13 cellular contexts compared by ENCODE assay signal in the genomic region with DNA sequence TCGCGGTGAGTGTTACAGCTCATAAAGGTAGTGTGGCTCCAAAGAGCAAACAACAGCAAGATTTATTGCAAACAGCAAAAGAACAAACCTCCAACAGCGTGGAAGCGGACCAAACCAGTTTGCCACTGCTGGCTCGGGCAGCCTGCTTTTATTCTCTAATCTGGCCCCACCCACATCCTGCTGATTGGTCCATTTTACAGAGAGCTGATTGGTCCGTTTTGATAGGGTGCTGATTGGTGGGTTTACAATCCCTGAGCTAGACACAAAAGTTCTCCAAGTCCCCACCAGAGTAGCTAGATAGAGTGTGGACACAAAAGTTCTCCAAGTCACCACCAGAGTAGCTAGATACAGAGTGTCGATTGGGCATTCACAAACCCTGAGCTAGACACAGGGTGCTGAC. TPM values are rescaled to one million over a fixed set of nuclear protein-coding genes. Genes with fewer than 3 reads are reported as not detected.
A peak's percentile ranks its signal among the peaks of the same experiment; 100 is the strongest.
DNase-seq lines count a peak whose midpoint lies in the region; ATAC-seq and TF ChIP-seq lines count a peak whose summit lies in the region.
"Not testable (repeated sequence)": the region's sequence is repeated elsewhere in the genome, so short reads cannot be mapped to it uniquely, and the experiment has no call there.
"Had no signal": no experiment of that assay in that cellular context is flagged by ENCODE, and none has a peak within 500 bp of the region (broad histone marks: within the 10 kb centered on the region; RNA-seq: fewer than 3 reads in every experiment).

No MANE protein-coding gene starts in this region.

- H3K4me3 Mint-ChIP-seq in GM23338 (peak overlapping the region; percentile 38; the same call in 1 of the 3 replicates), T-cell (peak overlapping the region; percentile 56 to 72 (median 59)), immature natural killer cell (peak overlapping the region; percentile 67 to 73 (median 71)), natural killer cell (peak overlapping the region; percentile 55)
- peak overlapping the region; percentile 41 for H3K4me3 Mint-ChIP-seq in activated T-cell treated with anti-CD3 and anti-CD28 coated beads, Interleukin-2, amount 50 U/mL, for 24 hours
- H3K4me3 Mint-ChIP-seq in activated naive CD8-positive, alpha-beta T cell treated with anti-CD3 and anti-CD28 coated beads, Interleukin-2, amount 50 U/mL, for 24 hours: peak overlapping the region; percentile 59

- H3K9me2 ChIP-seq in GM23338 (ENCODE audit: insufficient read depth): not testable (repeated sequence)

- TF ChIP-seq CTCF in BE2C (IDR thresholded peaks at IDR 0.05; ENCODE audit: low read depth, low read length): peak; percentile 4; the same call in 1 of the 2 replicates
- TF ChIP-seq CTCF in GM23338 (conservative IDR thresholded peaks at IDR 0.05; ENCODE audit: low read depth in 2 of 2); natural killer cell (IDR thresholded peaks at IDR 0.05): not testable (repeated sequence)

- intact Hi-C loops in natural killer cell (cut with micrococcal nuclease): loop anchor here (5.0 kb wide), 1 partner anchor 40 kb away; no protein-coding TSS in a partner anchor

- ATAC-seq in GM23338; activated naive CD8-positive, alpha-beta T cell treated with anti-CD3 and anti-CD28 coated beads, Interleukin-2, amount 50 U/mL, for 24 hours; natural killer cell; stimulated activated naive CD8-positive, alpha-beta T cell treated with anti-CD3 and anti-CD28 coated beads, Interleukin-15, Interleukin-2, amounts not matched to agents 100 U/mL and 50 U/mL, for 24 hours: not testable (repeated sequence)
- peak in 2 of 4 experiments; percentile 22 to 29 for ATAC-seq in T-cell (replicated peaks in 1 of 4)

- H3K27me3 ChIP-seq in BE2C; GM23338 (ENCODE audit: insufficient read depth): not testable (repeated sequence)

- not testable (repeated sequence) for H4K20me1 ChIP-seq in GM23338 (replicated peaks; ENCODE audit: insufficient read depth)

- not testable (repeated sequence) for H3K27ac Mint-ChIP-seq in GM23338, T-cell
- peak overlapping the region; percentile 2 for H3K27ac Mint-ChIP-seq in activated T-cell treated with anti-CD3 and anti-CD28 coated beads, Interleukin-2, amount 50 U/mL, for 24 hours
- H3K27ac Mint-ChIP-seq in activated naive CD8-positive, alpha-beta T cell treated with anti-CD3 and anti-CD28 coated beads, Interleukin-2, amount 50 U/mL, for 24 hours: peak overlapping the region; percentile 62
- peak overlapping the region; percentile 53 to 80 (median 62) for H3K27ac Mint-ChIP-seq in immature natural killer cell
- H3K27ac Mint-ChIP-seq in natural killer cell: peak overlapping the region; percentile 7 to 94

- not testable (repeated sequence) for H3F3A ChIP-seq in GM23338 (replicated peaks; ENCODE audit: low read depth)

- H2AFZ ChIP-seq in GM23338: peak overlapping the region; percentile 98

- not testable (repeated sequence) for H3K4me3 ChIP-seq in BE2C (ENCODE audit: low read depth, low read length)
- H3K4me3 ChIP-seq in GM23338: peak overlapping the region; percentile 59; the same call in 1 of the 2 replicates

- not testable (repeated sequence) for H3K4me1 Mint-ChIP-seq in GM23338
- H3K4me1 Mint-ChIP-seq in T-cell (peaks cover 10 to 20% (median 18%) of the 10 kb centered on the region in 3 donors), immature natural killer cell (peaks cover 46 to 54% of the 10 kb centered on the region in 2 donors), natural killer cell (peaks cover 28 to 39% of the 10 kb centered on the region in 2 donors)
- H3K4me1 Mint-ChIP-seq in activated T-cell treated with anti-CD3 and anti-CD28 coated beads, Interleukin-2, amount 50 U/mL, for 24 hours (ENCODE audit: low read depth): peaks cover 13% of the 10 kb centered on the region
- H3K4me1 Mint-ChIP-seq in activated naive CD8-positive, alpha-beta T cell treated with anti-CD3 and anti-CD28 coated beads, Interleukin-2, amount 50 U/mL, for 24 hours: peaks cover 24% of the 10 kb centered on the region

- CTCF ChIA-PET in T-cell (lab: Charles Lee): interaction anchor here in 1 of 2 donors (1.0 to 1.8 kb wide), 3 partner anchors 12 to 51 kb away, joined by 3 to 5 read pairs (median 3); no protein-coding TSS in a partner anchor

- peak overlapping the region; percentile 85 for H3K4me2 ChIP-seq in GM23338

- not testable (repeated sequence) for H3K36me3 ChIP-seq in BE2C; GM23338 (ENCODE audit: insufficient read depth)

- H3K27ac ChIP-seq in GM23338 (ENCODE audit: low read depth): not testable (repeated sequence)

- not testable (repeated sequence) for H3K79me2 ChIP-seq in GM23338 (replicated peaks; ENCODE audit: insufficient read depth)

- DNase-seq in BE2C; activated T-cell treated with anti-CD3 and anti-CD28 coated beads, Interleukin-2, amount 50 U/mL, for 24 hours; natural killer cell: not testable (repeated sequence)
- DNase-seq in GM23338 (ENCODE audit: low spot score): peak; percentile 49
- peak in 22 of 34 experiments; percentile 8 to 71 (median 38) for DNase-seq in T-cell
- peak; percentile 39 for DNase-seq in activated naive CD8-positive, alpha-beta T cell treated with anti-CD3 and anti-CD28 coated beads, Interleukin-2, amount 50 U/mL, for 24 hours
- peak; percentile 12 to 40 (median 33) for DNase-seq in immature natural killer cell
- DNase-seq in stimulated activated naive CD8-positive, alpha-beta T cell treated with anti-CD3 and anti-CD28 coated beads, Interleukin-15, Interleukin-2, amounts not matched to agents 100 U/mL and 50 U/mL, for 24 hours: peak; percentile 30

- not testable (repeated sequence) for H3K9me3 ChIP-seq in BE2C

- POLR2A ChIA-PET in T-cell (lab: Charles Lee): interaction anchor here in 1 of 2 donors (0.8 kb wide), 1 partner anchor 18 kb away, joined by 3 read pairs; no protein-coding TSS in a partner anchor

- H3K27me3 Mint-ChIP-seq in GM23338 (ENCODE audit: insufficient read depth, low read depth, poor library complexity): peaks cover 11% of the 10 kb centered on the region
- not testable (repeated sequence) for H3K27me3 Mint-ChIP-seq in T-cell; activated T-cell treated with anti-CD3 and anti-CD28 coated beads, Interleukin-2, amount 50 U/mL, for 24 hours; activated naive CD8-positive, alpha-beta T cell treated with anti-CD3 and anti-CD28 coated beads, Interleukin-2, amount 50 U/mL, for 24 hours; immature natural killer cell (ENCODE audit: low read depth in 3 of 3); natural killer cell (ENCODE audit: low read depth in 2 of 2)

- H3K9me3 Mint-ChIP-seq in GM23338; T-cell; activated T-cell treated with anti-CD3 and anti-CD28 coated beads, Interleukin-2, amount 50 U/mL, for 24 hours; activated naive CD8-positive, alpha-beta T cell treated with anti-CD3 and anti-CD28 coated beads, Interleukin-2, amount 50 U/mL, for 24 hours; immature natural killer cell; natural killer cell: not testable (repeated sequence)

- not testable (repeated sequence) for H3K4me1 ChIP-seq in BE2C; GM23338 (ENCODE audit: insufficient read depth)

- not testable (repeated sequence) for H3K36me3 Mint-ChIP-seq in GM23338 (ENCODE audit: low read depth); T-cell; activated T-cell treated with anti-CD3 and anti-CD28 coated beads, Interleukin-2, amount 50 U/mL, for 24 hours (ENCODE audit: low read depth); activated naive CD8-positive, alpha-beta T cell treated with anti-CD3 and anti-CD28 coated beads, Interleukin-2, amount 50 U/mL, for 24 hours (ENCODE audit: low read depth); immature natural killer cell; natural killer cell

RNA-seq across cellular contexts. Expression of a gene that starts 7.2 kb away (rescaled TPM):
- not detected for polyA plus RNA-seq in BE2C (2012; ENCODE audit: insufficient read depth, insufficient read length, low read depth)
- not detected in 2 replicates for total RNA-seq in GM23338 (2014; rRNA removed; shearing (Covaris generic))
- not detected in 2 replicates for polyA plus RNA-seq in GM23338 (2016; fragmentation: Nextera tagmentation; extraction: Ambion mirVana)
- total RNA-seq in T-cell: not detected
- polyA plus RNA-seq in immature natural killer cell: 10 to 100 TPM in 1 of 3 donors, 1 to 10 TPM in 1, not detected in 1; 1.2 to 12.8 TPM
- 1 to 10 TPM in 2 of 3 donors, under 1 TPM in 1; 0.86 to 8.6 (median 3.8) TPM for total RNA-seq in natural killer cell
- total RNA-seq: adrenal gland, dermis blood vessel endothelial cell, endothelial cell of umbilical vein, G401, pulmonary artery endothelial cell had no signal
- polyA plus RNA-seq: endothelial cell of umbilical vein had no signal

RNA-seq across cellular contexts. Expression of a gene that starts 53.9 kb away (rescaled TPM):
- polyA plus RNA-seq in BE2C (2012; ENCODE audit: insufficient read depth, insufficient read length, low read depth): 1.2 TPM
- 32.5 and 37.0 TPM in 2 replicates for total RNA-seq in GM23338 (2014; rRNA removed; shearing (Covaris generic))
- polyA plus RNA-seq in GM23338 (2016; fragmentation: Nextera tagmentation; extraction: Ambion mirVana) (5.7 and 7.3 TPM in 2 replicates), immature natural killer cell (10 to 100 TPM in 2 of 3 donors, 1 to 10 TPM in 1; 8.1 to 20.1 (median 12.5) TPM)
- total RNA-seq in T-cell (10 to 100 TPM; 53.8 to 96.9 (median 77.6) TPM), natural killer cell (10 to 100 TPM; 36.5 to 47.2 (median 38.3) TPM)
